Comparison of ENCODE assay signal across 11 cellular contexts in genomic region chr11:128814856-128815705, GRCh38. TPM values are rescaled to one million over a fixed set of nuclear protein-coding genes. Genes with fewer than 3 reads are reported as not detected.
A peak's percentile ranks its signal among the peaks of the same experiment; 100 is the strongest.
DNase-seq lines count a peak whose midpoint lies in the region; TF ChIP-seq lines count a peak whose summit lies in the region.
"Had no signal": no experiment of that assay in that cellular context is flagged by ENCODE, and none has a peak within 500 bp of the region (broad histone marks: within the 10 kb centered on the region; RNA-seq: fewer than 3 reads in every experiment).

No MANE protein-coding gene starts in this region.

- no peaks in the 10 kb centered on the region for H3K9me3 Mint-ChIP-seq in CD14-positive monocyte

- H3K27ac ChIP-seq in mesendoderm (ENCODE audit: low read depth, low read length) (no peak overlapping the region), caudate nucleus (ENCODE audit: low read depth, low read length) (no peak overlapping the region)
- H3K27ac ChIP-seq: skin epidermis had no signal

- H2BK120ac ChIP-seq in mesendoderm (ENCODE audit: low read depth, low read length) = no peak overlapping the region

- H2BK5ac ChIP-seq in mesendoderm (ENCODE audit: low read length) = no peak overlapping the region

- H3K4ac ChIP-seq in mesendoderm (ENCODE audit: low read depth, low read length) = no peak overlapping the region

- H3K4me3 Mint-ChIP-seq in CD14-positive monocyte = no peak overlapping the region

- H3K27ac Mint-ChIP-seq in CD14-positive monocyte = peak overlapping the region in 5 of 7 donors; percentile 33 to 77 (median 68)

- no peak for TF ChIP-seq CTCF in CD14-positive monocyte (IDR thresholded peaks at IDR 0.05)

- H4K5ac ChIP-seq in mesendoderm (ENCODE audit: low read length) = peak overlapping the region; percentile 37

- peaks cover 2% of the 10 kb centered on the region for H3K4me1 Mint-ChIP-seq in CD14-positive monocyte

- H3K9ac ChIP-seq in mesendoderm (ENCODE audit: low read length) = no peak overlapping the region

- no peak overlapping the region for H2BK15ac ChIP-seq in mesendoderm (replicated peaks; ENCODE audit: low read depth)

- DNase-seq in CD14-positive monocyte (ENCODE audit: low spot score) = no peak
- peak; percentile 31 to 56 for DNase-seq in Kasumi-1 (lab: John Stamatoyannopoulos, UW)
- peak; percentile 88 for DNase-seq in ecto neural progenitor cell (ENCODE audit: low spot score)
- DNase-seq in mesendoderm = peak; percentile 97
- no peak for DNase-seq in caudate nucleus (lab: John Stamatoyannopoulos, UW)
- no peak for DNase-seq in NCI-H146 treated with DMSO at 0.1 percent for 48 hours (lab: John Stamatoyannopoulos, UW; ENCODE audit: unreplicated experiment)
- no peak for DNase-seq in activated gamma-delta T cell (lab: John Stamatoyannopoulos, UW)
- DNase-seq in HuH-7 (ENCODE audit: low spot score) = no peak
- DNase-seq: activated naive CD4-positive, alpha-beta T cell treated with Interleukin-2 at 50 U/mL for 16 hours; NCI-H1092 treated with DMSO at 0.1 percent for 48 hours had no signal

- no peak overlapping the region for H2AK5ac ChIP-seq in mesendoderm (ENCODE audit: low read length)

- peaks cover 0 to 2% (median 0%) of the 10 kb centered on the region in 3 donors for H3K27me3 Mint-ChIP-seq in CD14-positive monocyte (ENCODE audit: low read depth in 3 of 3)

- H3K36me3 ChIP-seq in mesendoderm (ENCODE audit: control insufficient read depth, insufficient read depth, low read length) = no peaks in the 10 kb centered on the region

- H3K4me2 ChIP-seq in mesendoderm (ENCODE audit: low read length) = peak overlapping the region; percentile 31

- intact Hi-C loops in CD14-positive monocyte (cut with micrococcal nuclease) = no loop called here

- no peak overlapping the region for H3K4me3 ChIP-seq in mesendoderm (ENCODE audit: low read length)
- H3K4me3 ChIP-seq: skin epidermis had no signal

- no peaks in the 10 kb centered on the region for H3K79me1 ChIP-seq in mesendoderm (ENCODE audit: low read length)

- no peaks in the 10 kb centered on the region for H3K79me2 ChIP-seq in mesendoderm (ENCODE audit: control insufficient read depth, insufficient read depth, low read length)

- H3K18ac ChIP-seq in mesendoderm (ENCODE audit: low read length) = no peak overlapping the region

- peaks cover 75 to 76% of the 10 kb centered on the region in 2 donors for H3K36me3 Mint-ChIP-seq in CD14-positive monocyte

- WGBS in mesendoderm (ENCODE audit: extremely low coverage, insufficient coverage, low lambda C conversion rate) = no CpG with 5 or more reads among the region's 9 CpGs

- no peaks in the 10 kb centered on the region for H3K27me3 ChIP-seq in mesendoderm (ENCODE audit: insufficient read depth, low read length, poor library complexity)

- peak overlapping the region; percentile 57 for H3K56ac ChIP-seq in mesendoderm (ENCODE audit: low read length)

- peaks cover 3% of the 10 kb centered on the region for H3K4me1 ChIP-seq in mesendoderm (ENCODE audit: control insufficient read depth, low read depth, low read length)

- H3K23ac ChIP-seq in mesendoderm (ENCODE audit: low read length) = no peak overlapping the region

- H4K8ac ChIP-seq in mesendoderm (ENCODE audit: low read depth, low read length) = no peak overlapping the region

RNA-seq across cellular contexts. Expression of gene KCNJ1, which starts 52.0 kb away (rescaled TPM):
- under 1 TPM in 1 of 2 donors, not detected in 1; 0.12 TPM for polyA plus RNA-seq in CD14-positive monocyte
- polyA plus RNA-seq in mesendoderm (2013, experiment 1 of 2) = 0.01 TPM
- polyA plus RNA-seq in mesendoderm (2013, experiment 2 of 2) = 0.03 TPM

Comparison
In these comparisons a context has a peak if more than half of its experiments do, and no peak if none do; other contexts are left out.
1. DNase-seq: peak in Kasumi-1 (2 of 2), ecto neural progenitor cell (single experiment) and mesendoderm (single experiment); none in CD14-positive monocyte (single experiment), caudate nucleus (0 of 61), NCI-H146 treated with DMSO at 0.1 percent for 48 hours (single experiment), activated gamma-delta T cell (single experiment) and HuH-7 (single experiment).